In genomic region chr2:72027426-72028161, GRCh38 we compare ENCODE assay signal across 16 cellular contexts.
DNase-seq lines count a peak whose midpoint lies in the region; ATAC-seq, FAIRE-seq and TF ChIP-seq lines count a peak whose summit lies in the region.
"Had no signal": no experiment of that assay in that cellular context is flagged by ENCODE, and none has a peak within 500 bp of the region (broad histone marks: within the 10 kb centered on the region; RNA-seq: fewer than 3 reads in every experiment).

No MANE protein-coding gene starts in this region.

- no peak overlapping the region for H2AFZ ChIP-seq in GM23248
- H2AFZ ChIP-seq in PC-9 = peak overlapping the region; percentile 6; the same call in 1 of the 2 replicates

- H3K4me2 ChIP-seq in GM23248 (ENCODE audit: unreplicated experiment) (no peak overlapping the region), PC-9 (no peak overlapping the region)

- POLR2A ChIA-PET in PC-9 (lab: Charles Lee; ENCODE audit: unreplicated experiment) = no interaction called here

- H3K79me2 ChIP-seq in GM23248 (ENCODE audit: insufficient read depth) (no peaks in the 10 kb centered on the region), PC-9 (ENCODE audit: low read depth) (no peaks in the 10 kb centered on the region)

- H3K27ac ChIP-seq in GM23248 (no peak overlapping the region), PC-9 (no peak overlapping the region)
- H3K27ac ChIP-seq: C4-2B, ovary, thyroid gland, VCaP had no signal

- no peak overlapping the region for H3K9ac ChIP-seq in GM23248

- 82% methylated on average over 12 to 13 of the region's 13 CpGs for WGBS in GM23248 (ENCODE audit: low coverage in 1 of 2, low lambda C conversion rate in 2 of 2, missing lambda C conversion rate in 2 of 2), 2 experiments

- H3K4me1 ChIP-seq in GM23248 (ENCODE audit: insufficient read depth) (no peaks in the 10 kb centered on the region), PC-9 (replicated peaks; ENCODE audit: insufficient read depth) (peaks cover 10% of the 10 kb centered on the region)
- H3K4me1 ChIP-seq: thyroid gland had no signal

- peak; percentile 40 for DNase-seq in GM23248
- no peak for DNase-seq in PC-9
- peak; percentile 62 for DNase-seq in posterior vena cava (ENCODE audit: low spot score)
- DNase-seq in NCI-H446 (lab: John Stamatoyannopoulos, UW) = no peak
- no peak for DNase-seq in NCI-H1105 treated with DMSO at 0.1 percent for 48 hours (lab: John Stamatoyannopoulos, UW)
- no peak for DNase-seq in GM19239 (ENCODE audit: insufficient read length, low spot score)
- no peak for DNase-seq in Right ventricle myocardium inferior (ENCODE audit: missing footprints)
- DNase-seq: amniotic stem cell, midbrain, NCI-H1048, NCI-H2171, thyroid gland had no signal

- no peaks in the 10 kb centered on the region for H3K27me3 ChIP-seq in GM23248 (replicated peaks; ENCODE audit: insufficient read depth)
- no peaks in the 10 kb centered on the region for H3K27me3 ChIP-seq in PC-9 (ENCODE audit: insufficient read depth, low read depth)
- H3K27me3 ChIP-seq: ovary, thyroid gland had no signal

- intact Hi-C loops in PC-9 (cut with micrococcal nuclease; ENCODE audit: unreplicated experiment) (no loop called here), posterior vena cava (cut with DNase I) (loop anchor here in 1 of 2 donors (10.0 kb wide), 1 partner anchor 1893 kb away; no protein-coding TSS in a partner anchor), Right ventricle myocardium inferior (cut with DNase I) (no loop called here)

- H3K9me3 ChIP-seq in GM23248 (ENCODE audit: low read depth) (no peaks in the 10 kb centered on the region), PC-9 (ENCODE audit: insufficient read depth, low read depth) (no peaks in the 10 kb centered on the region)
- H3K9me3 ChIP-seq: ovary, thyroid gland had no signal

- BruUV-seq in PC-9 (replicated peaks; lab: Mats Ljungman, UMichigan) = no TSS peak

- H3K9me2 ChIP-seq in GM23248 (ENCODE audit: insufficient read depth) = no peaks in the 10 kb centered on the region
- H3K9me2 ChIP-seq in PC-9 (ENCODE audit: insufficient read depth) = no peaks in the 10 kb centered on the region

- H3K4me3 ChIP-seq in GM23248 (no peak overlapping the region), PC-9 (no peak overlapping the region)
- H3K4me3 ChIP-seq: ovary, thyroid gland had no signal

- FAIRE-seq in GM19239 (lab: Jason Lieb, UNC) = no peak

- no peak; the same call in 1 of the 2 replicates for TF ChIP-seq CTCF in PC-9 (conservative IDR thresholded peaks at IDR 0.05)

- CTCF ChIA-PET in PC-9 (lab: Charles Lee) = no interaction called here

- H3K36me3 ChIP-seq in GM23248 (ENCODE audit: low read depth) (no peaks in the 10 kb centered on the region), PC-9 (ENCODE audit: low read depth) (no peaks in the 10 kb centered on the region)
- H3K36me3 ChIP-seq: ovary, thyroid gland had no signal

- ATAC-seq in esophagus mucosa (peak; percentile 84), Right ventricle myocardium inferior (no peak)

- in situ Hi-C loops in GM23248 (cut with MboI) = no loop called here

- no peaks in the 10 kb centered on the region for H4K20me1 ChIP-seq in GM23248 (ENCODE audit: insufficient read depth)
- H4K20me1 ChIP-seq in PC-9 (ENCODE audit: insufficient read depth) = no peaks in the 10 kb centered on the region

- H3F3A ChIP-seq in GM23248 (ENCODE audit: insufficient read depth) (no peaks in the 10 kb centered on the region), PC-9 (ENCODE audit: insufficient read depth, low read depth) (no peaks in the 10 kb centered on the region)

Comparison
In these comparisons a context has a peak if more than half of its experiments do, and no peak if none do; other contexts are left out.
1. DNase-seq: peak in GM23248 (single experiment) and posterior vena cava (single experiment); none in PC-9 (0 of 2), NCI-H446 (0 of 2), NCI-H1105 treated with DMSO at 0.1 percent for 48 hours (single experiment), GM19239 (single experiment) and Right ventricle myocardium inferior (single experiment).